Comparison of ENCODE assay signal across 1 cellular context in genomic region chr1:23615423-23615822, GRCh38.
TF ChIP-seq lines count a peak whose summit lies in the region.

No MANE protein-coding gene starts in this region.

TF ChIP-seq in H1, 55 proteins besides CTCF, POLR2A, EP300 and RAD21:
- TF ChIP-seq NANOG (IDR thresholded peaks at IDR 0.05; ENCODE audit: insufficient read depth, low read depth, low read length, poor library complexity, severe bottlenecking): no peak
- no peak for TF ChIP-seq BCL11A (IDR thresholded peaks at IDR 0.05; ENCODE audit: low read depth in 2 of 2, low read length in 2 of 2)
- TF ChIP-seq TAF7 (optimal IDR thresholded peaks at IDR 0.05; ENCODE audit: borderline replicate concordance, low read depth, low read length): no peak
- no peak for TF ChIP-seq GTF2F1 (IDR thresholded peaks at IDR 0.05; ENCODE audit: borderline replicate concordance, low read depth, low read length)
- no peak for TF ChIP-seq KDM5A (IDR thresholded peaks at IDR 0.05; ENCODE audit: low read length)
- TF ChIP-seq RFX5 (IDR thresholded peaks at IDR 0.05; ENCODE audit: borderline replicate concordance, low read depth, low read length): no peak
- no peak for TF ChIP-seq HDAC6 (IDR thresholded peaks at IDR 0.05; ENCODE audit: low read depth, low read length)
- no peak for TF ChIP-seq SIX5 (IDR thresholded peaks at IDR 0.05; ENCODE audit: low read depth, low read length)
